24 cellular contexts compared by ENCODE assay signal in genomic region chr1:232529747-232530146, GRCh38.
DNase-seq lines count a peak whose midpoint lies in the region; ATAC-seq and TF ChIP-seq lines count a peak whose summit lies in the region.
"Had no signal": no experiment of that assay in that cellular context is flagged by ENCODE, and none has a peak within 500 bp of the region (broad histone marks: within the 10 kb centered on the region; RNA-seq: fewer than 3 reads in every experiment).

No MANE protein-coding gene starts in this region.

- H3K4me3 Mint-ChIP-seq in T-helper 17 cell = no peak overlapping the region
- no peak overlapping the region for H3K4me3 Mint-ChIP-seq in stimulated activated effector memory CD8-positive, alpha-beta T cell treated with anti-CD3 and anti-CD28 coated beads, Interleukin-12 subunit alpha, Interleukin-12 subunit beta, amount 100 ng/mL, for 72 hours
- H3K4me3 Mint-ChIP-seq: activated naive CD8-positive, alpha-beta T cell treated with anti-CD3 and anti-CD28 coated beads for 36 hours; brain; HFFc6; memory B cell; natural killer cell treated with Interleukin-12 subunit alpha and Interleukin-12 subunit beta and Interleukin-15 and Interleukin-18, amount 100 ng/mL, for 72 hours; stimulated activated naive CD8-positive, alpha-beta T cell treated with anti-CD3 and anti-CD28 coated beads, Interleukin-15, amount 100 ng/mL, for 72 hours had no signal

- no peak overlapping the region for H3K4me3 ChIP-seq in fibroblast of the aortic adventitia (ENCODE audit: low read depth, low read length)
- H3K4me3 ChIP-seq: Peyer's patch, upper lobe of left lung had no signal

- H3K4me1 Mint-ChIP-seq in T-helper 17 cell = peaks cover 11% of the 10 kb centered on the region
- peaks cover 27% of the 10 kb centered on the region for H3K4me1 Mint-ChIP-seq in stimulated activated effector memory CD8-positive, alpha-beta T cell treated with anti-CD3 and anti-CD28 coated beads, Interleukin-12 subunit alpha, Interleukin-12 subunit beta, amount 100 ng/mL, for 72 hours
- H3K4me1 Mint-ChIP-seq: activated naive CD8-positive, alpha-beta T cell treated with anti-CD3 and anti-CD28 coated beads for 36 hours; memory B cell had no signal

- no peak for ATAC-seq in T-helper 17 cell
- peak; percentile 36 for ATAC-seq in stimulated activated effector memory CD8-positive, alpha-beta T cell treated with anti-CD3 and anti-CD28 coated beads, Interleukin-12 subunit alpha, Interleukin-12 subunit beta, amount 100 ng/mL, for 72 hours
- no peak for ATAC-seq in HG02885 (IDR thresholded peaks at IDR 0.05; ENCODE audit: poor library complexity, unreplicated experiment)
- ATAC-seq: natural killer cell treated with Interleukin-12 subunit alpha and Interleukin-12 subunit beta and Interleukin-15 and Interleukin-18, amount 100 ng/mL, for 72 hours; stimulated activated naive CD8-positive, alpha-beta T cell treated with anti-CD3 and anti-CD28 coated beads, Interleukin-15, amount 100 ng/mL, for 72 hours had no signal

- H3K9me3 ChIP-seq in T-helper 17 cell (ENCODE audit: control insufficient read depth, low read length, poor library complexity, severe bottlenecking) = no peaks in the 10 kb centered on the region
- H3K9me3 ChIP-seq: Peyer's patch, upper lobe of left lung had no signal

- no peak for TF ChIP-seq CTCF in fibroblast of the aortic adventitia (IDR thresholded peaks at IDR 0.05; ENCODE audit: insufficient read depth, low read length)

- DNase-seq in NCI-H2107 treated with DMSO at 0.1 percent for 48 hours (lab: John Stamatoyannopoulos, UW; ENCODE audit: unreplicated experiment) = peak; percentile 19
- DNase-seq in NCI-H2107 (lab: John Stamatoyannopoulos, UW) = no peak
- DNase-seq in T-helper 17 cell = no peak
- peak; percentile 10 for DNase-seq in fibroblast of the aortic adventitia (ENCODE audit: low read depth)
- DNase-seq in stimulated activated effector memory CD8-positive, alpha-beta T cell treated with anti-CD3 and anti-CD28 coated beads, Interleukin-12 subunit alpha, Interleukin-12 subunit beta, amount 100 ng/mL, for 72 hours (ENCODE audit: low spot score in 2 of 2) = no peak
- DNase-seq in dedifferentiated amniotic fluid mesenchymal stem cell (ENCODE audit: extremely low spot score) = no peak
- no peak for DNase-seq in T-helper 1 cell
- DNase-seq: 8988T; activated naive CD8-positive, alpha-beta T cell treated with anti-CD3 and anti-CD28 coated beads for 36 hours; dermis blood vessel endothelial cell; EL; HFFc6; KG1; NCI-H1092; NCI-H2029; Peyer's patch; posterior cingulate gyrus; stimulated activated CD4-positive, alpha-beta T cell treated with anti-CD3 and anti-CD28 coated beads, Interleukin-2, amount 100 ng/mL, for 24 hours; stimulated activated naive CD8-positive, alpha-beta T cell treated with anti-CD3 and anti-CD28 coated beads, Interleukin-15, amount 100 ng/mL, for 72 hours; upper lobe of left lung had no signal

- no peaks in the 10 kb centered on the region for H3K9me3 Mint-ChIP-seq in stimulated activated effector memory CD8-positive, alpha-beta T cell treated with anti-CD3 and anti-CD28 coated beads, Interleukin-12 subunit alpha, Interleukin-12 subunit beta, amount 100 ng/mL, for 72 hours
- H3K9me3 Mint-ChIP-seq: activated naive CD8-positive, alpha-beta T cell treated with anti-CD3 and anti-CD28 coated beads for 36 hours; memory B cell; natural killer cell treated with Interleukin-12 subunit alpha and Interleukin-12 subunit beta and Interleukin-15 and Interleukin-18, amount 100 ng/mL, for 72 hours; stimulated activated naive CD8-positive, alpha-beta T cell treated with anti-CD3 and anti-CD28 coated beads, Interleukin-15, amount 100 ng/mL, for 72 hours had no signal

- H3K27me3 Mint-ChIP-seq in T-helper 17 cell = no peaks in the 10 kb centered on the region
- H3K27me3 Mint-ChIP-seq: brain; stimulated activated naive CD8-positive, alpha-beta T cell treated with anti-CD3 and anti-CD28 coated beads, Interleukin-15, amount 100 ng/mL, for 72 hours had no signal

- H3K36me3 Mint-ChIP-seq in T-helper 17 cell (ENCODE audit: low read depth) = no peaks in the 10 kb centered on the region
- H3K36me3 Mint-ChIP-seq in stimulated activated effector memory CD8-positive, alpha-beta T cell treated with anti-CD3 and anti-CD28 coated beads, Interleukin-12 subunit alpha, Interleukin-12 subunit beta, amount 100 ng/mL, for 72 hours = no peaks in the 10 kb centered on the region
- H3K36me3 Mint-ChIP-seq: activated naive CD8-positive, alpha-beta T cell treated with anti-CD3 and anti-CD28 coated beads for 36 hours; memory B cell; natural killer cell treated with Interleukin-12 subunit alpha and Interleukin-12 subunit beta and Interleukin-15 and Interleukin-18, amount 100 ng/mL, for 72 hours had no signal

- peak overlapping the region; percentile 73 for H3K27ac Mint-ChIP-seq in T-helper 17 cell
- no peak overlapping the region for H3K27ac Mint-ChIP-seq in stimulated activated effector memory CD8-positive, alpha-beta T cell treated with anti-CD3 and anti-CD28 coated beads, Interleukin-12 subunit alpha, Interleukin-12 subunit beta, amount 100 ng/mL, for 72 hours
- H3K27ac Mint-ChIP-seq: activated naive CD8-positive, alpha-beta T cell treated with anti-CD3 and anti-CD28 coated beads for 36 hours; brain; HFFc6; memory B cell; natural killer cell treated with Interleukin-12 subunit alpha and Interleukin-12 subunit beta and Interleukin-15 and Interleukin-18, amount 100 ng/mL, for 72 hours; stimulated activated naive CD8-positive, alpha-beta T cell treated with anti-CD3 and anti-CD28 coated beads, Interleukin-15, amount 100 ng/mL, for 72 hours had no signal

Comparison
In these comparisons a context has a peak if more than half of its experiments do, and no peak if none do; other contexts are left out.
1. DNase-seq: peak in NCI-H2107 treated with DMSO at 0.1 percent for 48 hours (single experiment) and fibroblast of the aortic adventitia (single experiment); none in NCI-H2107 (single experiment), T-helper 17 cell (0 of 3), stimulated activated effector memory CD8-positive, alpha-beta T cell treated with anti-CD3 and anti-CD28 coated beads, Interleukin-12 subunit alpha, Interleukin-12 subunit beta, amount 100 ng/mL, for 72 hours (0 of 2), dedifferentiated amniotic fluid mesenchymal stem cell (single experiment) and T-helper 1 cell (0 of 5).